9 cellular contexts compared by ENCODE assay signal in the genomic region with DNA sequence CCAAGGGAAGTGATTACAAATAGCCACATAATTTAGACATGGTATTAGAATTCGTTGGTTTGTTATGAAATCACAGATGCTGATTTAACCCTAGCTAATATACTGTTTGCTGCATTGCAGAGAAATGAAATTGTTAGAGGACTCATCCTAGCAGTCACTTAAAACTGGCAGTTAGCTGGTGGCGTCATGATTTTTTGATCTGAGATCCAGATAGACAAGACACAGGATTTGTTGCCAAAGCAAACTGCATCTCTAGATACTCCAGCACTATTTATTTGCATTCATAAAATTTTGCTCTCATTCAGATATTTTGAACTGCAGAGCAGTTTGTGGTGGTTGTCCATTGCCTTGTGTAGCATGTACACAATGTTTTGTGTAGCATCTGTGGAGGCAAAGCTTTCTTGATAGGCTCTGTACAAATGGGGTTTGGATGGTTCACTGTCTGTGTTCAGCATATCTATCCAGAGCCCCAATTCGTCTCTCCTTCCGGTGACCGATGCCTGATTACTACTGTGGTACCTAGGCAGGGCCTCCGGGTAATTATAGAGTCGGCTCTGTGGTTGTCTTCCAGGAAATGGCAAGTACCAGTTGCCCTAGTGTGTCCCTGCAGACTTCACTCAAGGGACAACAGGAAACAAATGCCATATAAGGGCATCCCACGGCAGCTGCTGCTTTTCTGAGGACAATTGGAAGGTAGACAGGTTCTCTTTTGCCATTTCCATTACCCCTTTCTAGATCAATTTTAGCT. TPM values are rescaled to one million over a fixed set of nuclear protein-coding genes. Genes with fewer than 3 reads are reported as not detected.
A peak's percentile ranks its signal among the peaks of the same experiment; 100 is the strongest.
DNase-seq lines count a peak whose midpoint lies in the region; ATAC-seq lines count a peak whose summit lies in the region.
"Had no signal": no experiment of that assay in that cellular context is flagged by ENCODE, and none has a peak within 500 bp of the region (broad histone marks: within the 10 kb centered on the region; RNA-seq: fewer than 3 reads in every experiment).

No MANE protein-coding gene starts in this region.

- DNase-seq in EL = peak; percentile 23
- DNase-seq in RPMI7951 (ENCODE audit: low read depth) = peak; percentile 51
- DNase-seq in activated naive CD8-positive, alpha-beta T cell treated with anti-CD3 and anti-CD28 coated beads, Interleukin-2, amount 50 U/mL, for 24 hours = peak; percentile 32
- peak; percentile 3 to 25 (median 16) for DNase-seq in stimulated activated CD4-positive, alpha-beta T cell treated with anti-CD3 and anti-CD28 coated beads, TNF-alpha, amount 100 ng/mL, for 48 hours (ENCODE audit: low read depth in 3 of 3)
- no peak for DNase-seq in NCI-H524 treated with DMSO at 0.1 percent for 48 hours (lab: John Stamatoyannopoulos, UW)
- no peak for DNase-seq in HuH-7.5 (ENCODE audit: low spot score)

- H3K27me3 Mint-ChIP-seq in activated naive CD8-positive, alpha-beta T cell treated with anti-CD3 and anti-CD28 coated beads, Interleukin-2, amount 50 U/mL, for 24 hours = no peaks in the 10 kb centered on the region

- peaks cover 16% of the 10 kb centered on the region for H3K4me1 Mint-ChIP-seq in activated naive CD8-positive, alpha-beta T cell treated with anti-CD3 and anti-CD28 coated beads, Interleukin-2, amount 50 U/mL, for 24 hours

- H3K9me3 Mint-ChIP-seq in activated naive CD8-positive, alpha-beta T cell treated with anti-CD3 and anti-CD28 coated beads, Interleukin-2, amount 50 U/mL, for 24 hours = peaks cover 3% of the 10 kb centered on the region

- no peak overlapping the region for H3K27ac Mint-ChIP-seq in activated naive CD8-positive, alpha-beta T cell treated with anti-CD3 and anti-CD28 coated beads, Interleukin-2, amount 50 U/mL, for 24 hours

- H3K4me3 Mint-ChIP-seq in activated naive CD8-positive, alpha-beta T cell treated with anti-CD3 and anti-CD28 coated beads, Interleukin-2, amount 50 U/mL, for 24 hours = peak overlapping the region; percentile 6

- peak; percentile 100 for ATAC-seq in GM21423 (IDR thresholded peaks at IDR 0.05; ENCODE audit: unreplicated experiment)
- peak; percentile 94 for ATAC-seq in HG03558 (IDR thresholded peaks at IDR 0.05; ENCODE audit: extremely low read depth, unreplicated experiment)
- ATAC-seq in activated naive CD8-positive, alpha-beta T cell treated with anti-CD3 and anti-CD28 coated beads, Interleukin-2, amount 50 U/mL, for 24 hours = peak; percentile 97

- H3K36me3 Mint-ChIP-seq in activated naive CD8-positive, alpha-beta T cell treated with anti-CD3 and anti-CD28 coated beads, Interleukin-2, amount 50 U/mL, for 24 hours (ENCODE audit: low read depth) = no peaks in the 10 kb centered on the region

RNA-seq across cellular contexts. Expression of a gene that starts 30.1 kb away (rescaled TPM):
- 0.12 and 0.39 TPM in 2 replicates for total RNA-seq in RPMI7951 (2014; rRNA removed; shearing (Covaris generic))
- total RNA-seq: cardiac muscle cell had no signal

RNA-seq across cellular contexts. Expression of a gene that starts 49.1 kb away (rescaled TPM):
- not detected in 2 replicates for total RNA-seq in RPMI7951 (2014; rRNA removed; shearing (Covaris generic))
- total RNA-seq: cardiac muscle cell had no signal

Comparison
In these comparisons a context has a peak if more than half of its experiments do, and no peak if none do; other contexts are left out.
1. DNase-seq: peak in EL (single experiment), RPMI7951 (single experiment), activated naive CD8-positive, alpha-beta T cell treated with anti-CD3 and anti-CD28 coated beads, Interleukin-2, amount 50 U/mL, for 24 hours (single experiment) and stimulated activated CD4-positive, alpha-beta T cell treated with anti-CD3 and anti-CD28 coated beads, TNF-alpha, amount 100 ng/mL, for 48 hours (3 of 3); none in NCI-H524 treated with DMSO at 0.1 percent for 48 hours (single experiment) and HuH-7.5 (single experiment).
2. Peak in every context shown above with its lines, with median percentiles within 50 percentile points of each other: ATAC-seq.